In genomic region chrX:52995135-52995973, GRCh38 we compare ENCODE assay signal across 1 cellular context.
TF ChIP-seq lines count a peak whose summit lies in the region.

No MANE protein-coding gene starts in this region.

TF ChIP-seq in K562, 482 proteins besides CTCF, POLR2A, EP300 and RAD21 (continued from another document):
- TF ChIP-seq CBX1 (IDR thresholded peaks at IDR 0.05; ENCODE audit: low read depth) (no peak), IFI16 (CRISPR knock-in tag; IDR thresholded peaks at IDR 0.05) (no peak), PML (IDR thresholded peaks at IDR 0.05; ENCODE audit: low read length) (no peak), NFYB (IDR thresholded peaks at IDR 0.05; ENCODE audit: extremely low read depth, insufficient read length) (peak; percentile 15), MTA2 (IDR thresholded peaks at IDR 0.05; ENCODE audit: low read depth) (peak; percentile 45), CHCHD3 (CRISPR knock-in tag; IDR thresholded peaks at IDR 0.05) (no peak), HDGF (IDR thresholded peaks at IDR 0.05) (no peak), CTBP1 (IDR thresholded peaks at IDR 0.05; ENCODE audit: borderline replicate concordance) (0 out of 2 replicates have a peak, but pooled peaks have one; percentile 40), SMAD3 (CRISPR knock-in tag; conservative IDR thresholded peaks at IDR 0.05) (no peak), SAP30 (IDR thresholded peaks at IDR 0.05; ENCODE audit: borderline replicate concordance, insufficient read depth, low read depth, low read length, poor library complexity, severe bottlenecking) (no peak), TOE1 (IDR thresholded peaks at IDR 0.05; ENCODE audit: borderline replicate concordance) (peak; percentile 93), TOE1 (CRISPR knock-in tag; IDR thresholded peaks at IDR 0.05; ENCODE audit: borderline replicate concordance, low read depth) (no peak), FIP1L1 (IDR thresholded peaks at IDR 0.05; ENCODE audit: low read depth, low read length, poor library complexity, severe bottlenecking) (no peak), PKNOX1 (IDR thresholded peaks at IDR 0.05) (peak; percentile 95), MXI1 (IDR thresholded peaks at IDR 0.05; ENCODE audit: low read depth, low read length) (no peak), TBP (optimal IDR thresholded peaks at IDR 0.05; ENCODE audit: low read depth, low read length) (no peak), MCM5 (IDR thresholded peaks at IDR 0.05; ENCODE audit: low read depth) (no peak), TAF7 (tag; IDR thresholded peaks at IDR 0.05) (no peak), ZC3H8 (IDR thresholded peaks at IDR 0.05) (no peak), HDAC1 (IDR thresholded peaks at IDR 0.05) (no peak), ASH1L (IDR thresholded peaks at IDR 0.05; ENCODE audit: borderline replicate concordance, low read depth, partially characterized antibody) (peak; percentile 75), CBX2 (IDR thresholded peaks at IDR 0.05; ENCODE audit: insufficient read depth, low read length, poor library complexity, severe bottlenecking) (no peak), VEZF1 (CRISPR knock-in tag; IDR thresholded peaks at IDR 0.05) (peak; percentile 37; the same call in 1 of the 2 replicates)
- TF ChIP-seq, protein P1, sequence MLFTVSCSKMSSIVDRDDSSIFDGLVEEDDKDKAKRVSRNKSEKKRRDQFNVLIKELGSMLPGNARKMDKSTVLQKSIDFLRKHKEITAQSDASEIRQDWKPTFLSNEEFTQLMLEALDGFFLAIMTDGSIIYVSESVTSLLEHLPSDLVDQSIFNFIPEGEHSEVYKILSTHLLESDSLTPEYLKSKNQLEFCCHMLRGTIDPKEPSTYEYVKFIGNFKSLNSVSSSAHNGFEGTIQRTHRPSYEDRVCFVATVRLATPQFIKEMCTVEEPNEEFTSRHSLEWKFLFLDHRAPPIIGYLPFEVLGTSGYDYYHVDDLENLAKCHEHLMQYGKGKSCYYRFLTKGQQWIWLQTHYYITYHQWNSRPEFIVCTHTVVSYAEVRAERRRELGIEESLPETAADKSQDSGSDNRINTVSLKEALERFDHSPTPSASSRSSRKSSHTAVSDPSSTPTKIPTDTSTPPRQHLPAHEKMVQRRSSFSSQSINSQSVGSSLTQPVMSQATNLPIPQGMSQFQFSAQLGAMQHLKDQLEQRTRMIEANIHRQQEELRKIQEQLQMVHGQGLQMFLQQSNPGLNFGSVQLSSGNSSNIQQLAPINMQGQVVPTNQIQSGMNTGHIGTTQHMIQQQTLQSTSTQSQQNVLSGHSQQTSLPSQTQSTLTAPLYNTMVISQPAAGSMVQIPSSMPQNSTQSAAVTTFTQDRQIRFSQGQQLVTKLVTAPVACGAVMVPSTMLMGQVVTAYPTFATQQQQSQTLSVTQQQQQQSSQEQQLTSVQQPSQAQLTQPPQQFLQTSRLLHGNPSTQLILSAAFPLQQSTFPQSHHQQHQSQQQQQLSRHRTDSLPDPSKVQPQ (CRISPR knock-in tag; IDR thresholded peaks at IDR 0.05; ENCODE audit: borderline replicate concordance), result no peak
- TF ChIP-seq, protein P2, sequence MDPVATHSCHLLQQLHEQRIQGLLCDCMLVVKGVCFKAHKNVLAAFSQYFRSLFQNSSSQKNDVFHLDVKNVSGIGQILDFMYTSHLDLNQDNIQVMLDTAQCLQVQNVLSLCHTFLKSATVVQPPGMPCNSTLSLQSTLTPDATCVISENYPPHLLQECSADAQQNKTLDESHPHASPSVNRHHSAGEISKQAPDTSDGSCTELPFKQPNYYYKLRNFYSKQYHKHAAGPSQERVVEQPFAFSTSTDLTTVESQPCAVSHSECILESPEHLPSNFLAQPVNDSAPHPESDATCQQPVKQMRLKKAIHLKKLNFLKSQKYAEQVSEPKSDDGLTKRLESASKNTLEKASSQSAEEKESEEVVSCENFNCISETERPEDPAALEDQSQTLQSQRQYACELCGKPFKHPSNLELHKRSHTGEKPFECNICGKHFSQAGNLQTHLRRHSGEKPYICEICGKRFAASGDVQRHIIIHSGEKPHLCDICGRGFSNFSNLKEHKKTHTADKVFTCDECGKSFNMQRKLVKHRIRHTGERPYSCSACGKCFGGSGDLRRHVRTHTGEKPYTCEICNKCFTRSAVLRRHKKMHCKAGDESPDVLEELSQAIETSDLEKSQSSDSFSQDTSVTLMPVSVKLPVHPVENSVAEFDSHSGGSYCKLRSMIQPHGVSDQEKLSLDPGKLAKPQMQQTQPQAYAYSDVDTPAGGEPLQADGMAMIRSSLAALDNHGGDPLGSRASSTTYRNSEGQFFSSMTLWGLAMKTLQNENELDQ (CRISPR knock-in tag; IDR thresholded peaks at IDR 0.05; ENCODE audit: borderline replicate concordance), result no peak
